Comparison of ENCODE assay signal across 20 cellular contexts in the genomic region with DNA sequence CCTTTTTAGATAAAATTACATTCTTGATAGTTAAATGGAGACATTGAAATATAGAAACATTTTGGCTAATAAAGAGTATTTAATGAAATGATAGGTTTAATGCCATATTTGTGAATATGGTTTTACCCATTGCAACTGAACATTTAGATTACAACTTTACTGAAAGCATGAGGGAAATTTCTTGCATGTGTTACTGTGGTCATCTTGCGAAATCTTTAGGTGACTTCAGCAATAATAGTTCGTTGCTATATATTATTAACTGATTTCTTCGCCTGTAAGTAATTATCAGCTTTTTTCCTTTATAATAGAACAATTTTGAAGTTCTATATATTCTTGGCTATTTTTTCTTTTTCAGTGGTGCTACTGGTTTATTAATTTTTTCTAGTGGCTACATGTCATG.
"Had no signal": no experiment of that assay in that cellular context is flagged by ENCODE, and none has a peak within 500 bp of the region (broad histone marks: within the 10 kb centered on the region; RNA-seq: fewer than 3 reads in every experiment).

No MANE protein-coding gene starts in this region.

- H3K4me3 ChIP-seq: coronary artery, gastroesophageal sphincter, heart left ventricle, tibial artery had no signal

- DNase-seq: activated CD4-positive, alpha-beta T cell treated with anti-CD3 and anti-CD28 coated beads, Interleukin-2, amount 10 ng/mL, durations not matched to agents 7 days and 5 days; activated CD8-positive, alpha-beta T cell treated with anti-CD3 and anti-CD28 coated beads, Interleukin-2, amount 10 ng/mL, durations not matched to agents 7 days and 5 days; activated naive CD4-positive, alpha-beta T cell treated with Interleukin-2 at 50 U/mL for 16 hours; activated T-cell treated with anti-CD3 and anti-CD28 coated beads, Interleukin-2, amount 50 U/mL, for 24 hours; aorta; brain microvascular endothelial cell; heart left ventricle; mesendoderm; natural killer cell; nucleus accumbens; posterior cingulate gyrus; stimulated activated CD8-positive, alpha-beta memory T cell treated with anti-CD3 and anti-CD28 coated beads, Interleukin-4, amount 100 ng/mL, for 48 hours; stimulated activated naive CD4-positive, alpha-beta T cell; T-helper 1 cell; T-helper 9 cell; tibial artery had no signal

- H3K9me3 ChIP-seq: gastroesophageal sphincter, heart left ventricle, tibial artery had no signal

- H3K27me3 ChIP-seq: brain microvascular endothelial cell, gastroesophageal sphincter, heart left ventricle, tibial artery had no signal

- FAIRE-seq: urothelium cell line had no signal

- H3K27ac ChIP-seq: brain microvascular endothelial cell, coronary artery, gastroesophageal sphincter, heart left ventricle, tibial artery had no signal

- ATAC-seq: activated CD4-positive, CD25-positive, alpha-beta regulatory T cell treated with anti-CD3 and anti-CD28 coated beads, Interleukin-2, amount 50 U/mL, for 24 hours; activated CD8-positive, alpha-beta T cell treated with anti-CD3 and anti-CD28 coated beads, Interleukin-2, amount 10 ng/mL, durations not matched to agents 7 days and 5 days; gastroesophageal sphincter; heart left ventricle; natural killer cell had no signal

- H3K4me1 ChIP-seq: gastroesophageal sphincter, tibial artery had no signal
